ENCODE assay signal across 12 cellular contexts in the genomic region with DNA sequence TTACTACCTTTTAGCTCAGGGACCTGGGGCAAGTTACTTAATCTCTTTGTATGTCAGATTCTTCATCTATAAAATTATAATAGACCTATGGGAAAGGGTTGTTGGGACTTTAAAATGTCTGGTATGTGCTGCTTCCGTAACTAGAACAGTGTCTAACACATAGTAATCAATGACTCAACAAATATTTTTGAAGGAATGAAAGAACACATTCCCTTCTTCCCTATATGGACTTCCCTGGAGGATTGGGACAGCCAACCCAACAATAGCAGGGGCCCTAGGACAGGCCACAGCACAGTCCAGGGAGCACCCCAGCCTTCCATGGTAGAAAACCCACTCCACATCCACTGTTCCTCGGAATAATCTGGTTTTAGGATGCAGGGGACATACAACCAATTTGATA. TPM values are rescaled to one million over a fixed set of nuclear protein-coding genes. Genes with fewer than 3 reads are reported as not detected.
DNase-seq lines count a peak whose midpoint lies in the region; ATAC-seq and TF ChIP-seq lines count a peak whose summit lies in the region.
"Had no signal": no experiment of that assay in that cellular context is flagged by ENCODE, and none has a peak within 500 bp of the region (broad histone marks: within the 10 kb centered on the region; RNA-seq: fewer than 3 reads in every experiment).

No MANE protein-coding gene starts in this region.

- H3K27ac ChIP-seq in smooth muscle cell (ENCODE audit: low read depth), result peak overlapping the region; percentile 95
- H3K27ac ChIP-seq in caudate nucleus (ENCODE audit: low read depth, low read length), result no peak overlapping the region

- peak overlapping the region; percentile 75 for H3K4me2 ChIP-seq in smooth muscle cell

- no peak for TF ChIP-seq CTCF in fibroblast of villous mesenchyme (IDR thresholded peaks at IDR 0.05; ENCODE audit: insufficient read depth, low read depth, low read length)
- no peak for TF ChIP-seq CTCF in smooth muscle cell (IDR thresholded peaks at IDR 0.05; ENCODE audit: borderline replicate concordance, insufficient read depth, poor library complexity, severe bottlenecking)

- no peaks in the 10 kb centered on the region for H3K27me3 ChIP-seq in adipocyte (replicated peaks; ENCODE audit: control insufficient read depth, insufficient read depth, low read length)
- H3K27me3 ChIP-seq in smooth muscle cell (ENCODE audit: low read depth), result no peaks in the 10 kb centered on the region

- peaks cover 48% of the 10 kb centered on the region for H3F3A ChIP-seq in smooth muscle cell (ENCODE audit: low read depth)

- H3K4me3 ChIP-seq in adipocyte (ENCODE audit: low read length), result peak overlapping the region; percentile 11
- no peak overlapping the region for H3K4me3 ChIP-seq in fibroblast of villous mesenchyme (ENCODE audit: low read depth, low read length)
- no peak overlapping the region for H3K4me3 ChIP-seq in smooth muscle cell

- H3K36me3 ChIP-seq in adipocyte (ENCODE audit: control insufficient read depth, insufficient read depth, low read length, severe bottlenecking) (no peaks in the 10 kb centered on the region), smooth muscle cell (ENCODE audit: low read depth) (no peaks in the 10 kb centered on the region)

- H3K9ac ChIP-seq in adipocyte (ENCODE audit: low read length) (peak overlapping the region; percentile 68), smooth muscle cell (ENCODE audit: low read depth) (peak overlapping the region; percentile 7)

- H2AFZ ChIP-seq in smooth muscle cell (ENCODE audit: low read depth), result no peak overlapping the region

- 35% methylated on average over 2 of the region's 2 CpGs for WGBS in smooth muscle cell (ENCODE audit: low lambda C conversion rate)

- DNase-seq in HCEC 1CT (peak; percentile 99), adipocyte (ENCODE audit: low read depth) (peak; percentile 85), fibroblast of villous mesenchyme (ENCODE audit: low read depth) (peak; percentile 84), smooth muscle cell (lab: John Stamatoyannopoulos, UW; ENCODE audit: unreplicated experiment) (no peak), AML-193 (lab: John Stamatoyannopoulos, UW) (no peak), caudate nucleus (lab: John Stamatoyannopoulos, UW) (no peak), Kasumi-1 (lab: John Stamatoyannopoulos, UW) (no peak)
- DNase-seq: erythroblast; naive thymus-derived CD4-positive, alpha-beta T cell; NK-92 treated with Interleukin-12 subunit alpha and Interleukin-12 subunit beta, amount 100 ng/mL, for 24 hours had no signal

- H3K9me3 ChIP-seq in adipocyte (ENCODE audit: control insufficient read depth, low read length) (no peaks in the 10 kb centered on the region), smooth muscle cell (replicated peaks; ENCODE audit: low read depth) (no peaks in the 10 kb centered on the region)

- H3K4me1 ChIP-seq in adipocyte (ENCODE audit: control insufficient read depth, insufficient read depth, low read length) (peaks cover 40% of the 10 kb centered on the region), smooth muscle cell (ENCODE audit: low read depth) (peaks cover 53% of the 10 kb centered on the region)

- ATAC-seq in HG02610 (IDR thresholded peaks at IDR 0.05; ENCODE audit: unreplicated experiment), result no peak
- ATAC-seq: activated T-helper 17 cell treated with anti-CD3 and anti-CD28 coated beads, Interleukin-2, amount 50 U/mL, for 72 hours; naive thymus-derived CD4-positive, alpha-beta T cell had no signal

- H3K79me2 ChIP-seq in smooth muscle cell (ENCODE audit: low read depth), result no peaks in the 10 kb centered on the region

- H4K20me1 ChIP-seq in smooth muscle cell (ENCODE audit: low read depth), result no peaks in the 10 kb centered on the region

RNA-seq across cellular contexts. Expression of a gene that starts 50.7 kb away (rescaled TPM):
- total RNA-seq in fibroblast of villous mesenchyme (9.7 and 9.9 TPM in 2 replicates), smooth muscle cell (44.5 and 65.8 TPM in 2 replicates)
- 15.3 and 38.5 TPM in 2 replicates for polyA plus RNA-seq in smooth muscle cell

Comparison
In these comparisons a context has a peak if more than half of its experiments do, and no peak if none do; other contexts are left out.
1. DNase-seq: peak in HCEC 1CT (single experiment), adipocyte (single experiment) and fibroblast of villous mesenchyme (single experiment); none in smooth muscle cell (single experiment), AML-193 (0 of 2), caudate nucleus (0 of 61) and Kasumi-1 (0 of 2).